1 cellular context compared by ENCODE assay signal in genomic region chr16:49050607-49051006, GRCh38.
TF ChIP-seq lines count a peak whose summit lies in the region.

No MANE protein-coding gene starts in this region.

TF ChIP-seq in GM23338, 12 proteins besides CTCF, POLR2A, EP300 and RAD21 (continued from another document):
- TF ChIP-seq, protein P1, sequence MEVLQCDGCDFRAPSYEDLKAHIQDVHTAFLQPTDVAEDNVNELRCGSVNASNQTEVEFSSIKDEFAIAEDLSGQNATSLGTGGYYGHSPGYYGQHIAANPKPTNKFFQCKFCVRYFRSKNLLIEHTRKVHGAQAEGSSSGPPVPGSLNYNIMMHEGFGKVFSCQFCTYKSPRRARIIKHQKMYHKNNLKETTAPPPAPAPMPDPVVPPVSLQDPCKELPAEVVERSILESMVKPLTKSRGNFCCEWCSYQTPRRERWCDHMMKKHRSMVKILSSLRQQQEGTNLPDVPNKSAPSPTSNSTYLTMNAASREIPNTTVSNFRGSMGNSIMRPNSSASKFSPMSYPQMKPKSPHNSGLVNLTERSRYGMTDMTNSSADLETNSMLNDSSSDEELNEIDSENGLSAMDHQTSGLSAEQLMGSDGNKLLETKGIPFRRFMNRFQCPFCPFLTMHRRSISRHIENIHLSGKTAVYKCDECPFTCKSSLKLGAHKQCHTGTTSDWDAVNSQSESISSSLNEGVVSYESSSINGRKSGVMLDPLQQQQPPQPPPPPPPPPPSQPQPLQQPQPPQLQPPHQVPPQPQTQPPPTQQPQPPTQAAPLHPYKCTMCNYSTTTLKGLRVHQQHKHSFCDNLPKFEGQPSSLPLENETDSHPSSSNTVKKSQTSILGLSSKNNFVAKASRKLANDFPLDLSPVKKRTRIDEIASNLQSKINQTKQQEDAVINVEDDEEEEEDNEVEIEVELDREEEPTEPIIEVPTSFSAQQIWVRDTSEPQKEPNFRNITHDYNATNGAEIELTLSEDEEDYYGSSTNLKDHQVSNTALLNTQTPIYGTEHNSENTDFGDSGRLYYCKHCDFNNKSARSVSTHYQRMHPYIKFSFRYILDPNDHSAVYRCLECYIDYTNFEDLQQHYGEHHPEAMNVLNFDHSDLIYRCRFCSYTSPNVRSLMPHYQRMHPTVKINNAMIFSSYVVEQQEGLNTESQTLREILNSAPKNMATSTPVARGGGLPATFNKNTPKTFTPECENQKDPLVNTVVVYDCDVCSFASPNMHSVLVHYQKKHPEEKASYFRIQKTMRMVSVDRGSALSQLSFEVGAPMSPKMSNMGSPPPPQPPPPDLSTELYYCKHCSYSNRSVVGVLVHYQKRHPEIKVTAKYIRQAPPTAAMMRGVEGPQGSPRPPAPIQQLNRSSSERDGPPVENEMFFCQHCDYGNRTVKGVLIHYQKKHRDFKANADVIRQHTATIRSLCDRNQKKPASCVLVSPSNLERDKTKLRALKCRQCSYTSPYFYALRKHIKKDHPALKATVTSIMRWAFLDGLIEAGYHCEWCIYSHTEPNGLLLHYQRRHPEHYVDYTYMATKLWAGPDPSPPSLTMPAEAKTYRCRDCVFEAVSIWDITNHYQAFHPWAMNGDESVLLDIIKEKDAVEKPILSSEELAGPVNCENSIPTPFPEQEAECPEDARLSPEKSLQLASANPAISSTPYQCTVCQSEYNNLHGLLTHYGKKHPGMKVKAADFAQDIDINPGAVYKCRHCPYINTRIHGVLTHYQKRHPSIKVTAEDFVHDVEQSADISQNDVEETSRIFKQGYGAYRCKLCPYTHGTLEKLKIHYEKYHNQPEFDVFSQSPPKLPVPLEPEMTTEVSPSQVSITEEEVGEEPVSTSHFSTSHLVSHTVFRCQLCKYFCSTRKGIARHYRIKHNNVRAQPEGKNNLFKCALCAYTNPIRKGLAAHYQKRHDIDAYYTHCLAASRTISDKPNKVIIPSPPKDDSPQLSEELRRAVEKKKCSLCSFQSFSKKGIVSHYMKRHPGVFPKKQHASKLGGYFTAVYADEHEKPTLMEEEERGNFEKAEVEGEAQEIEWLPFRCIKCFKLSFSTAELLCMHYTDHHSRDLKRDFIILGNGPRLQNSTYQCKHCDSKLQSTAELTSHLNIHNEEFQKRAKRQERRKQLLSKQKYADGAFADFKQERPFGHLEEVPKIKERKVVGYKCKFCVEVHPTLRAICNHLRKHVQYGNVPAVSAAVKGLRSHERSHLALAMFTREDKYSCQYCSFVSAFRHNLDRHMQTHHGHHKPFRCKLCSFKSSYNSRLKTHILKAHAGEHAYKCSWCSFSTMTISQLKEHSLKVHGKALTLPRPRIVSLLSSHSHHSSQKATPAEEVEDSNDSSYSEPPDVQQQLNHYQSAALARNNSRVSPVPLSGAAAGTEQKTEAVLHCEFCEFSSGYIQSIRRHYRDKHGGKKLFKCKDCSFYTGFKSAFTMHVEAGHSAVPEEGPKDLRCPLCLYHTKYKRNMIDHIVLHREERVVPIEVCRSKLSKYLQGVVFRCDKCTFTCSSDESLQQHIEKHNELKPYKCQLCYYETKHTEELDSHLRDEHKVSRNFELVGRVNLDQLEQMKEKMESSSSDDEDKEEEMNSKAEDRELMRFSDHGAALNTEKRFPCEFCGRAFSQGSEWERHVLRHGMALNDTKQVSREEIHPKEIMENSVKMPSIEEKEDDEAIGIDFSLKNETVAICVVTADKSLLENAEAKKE (CRISPR knock-in tag; IDR thresholded peaks at IDR 0.05) = no peak
- TF ChIP-seq ZNF114 (CRISPR knock-in tag; IDR thresholded peaks at IDR 0.05) = no peak
- TF ChIP-seq CREB1 (CRISPR knock-in tag; IDR thresholded peaks at IDR 0.05; ENCODE audit: low read depth) = no peak
- no peak for TF ChIP-seq NANOG (IDR thresholded peaks at IDR 0.05; ENCODE audit: borderline replicate concordance)
